Comparison of ENCODE assay signal across 1 cellular context in genomic region chr11:74611369-74611861, GRCh38.
TF ChIP-seq lines count a peak whose summit lies in the region.

No MANE protein-coding gene starts in this region.

TF ChIP-seq in K562, 482 proteins besides CTCF, POLR2A, EP300 and RAD21 (continued from another document and continues in another):
- TF ChIP-seq ZZZ3 (IDR thresholded peaks at IDR 0.05) (0 out of 2 replicates have a peak, but pooled peaks have one; percentile 21), CHAMP1 (IDR thresholded peaks at IDR 0.05) (0 out of 2 replicates have a peak, but pooled peaks have one; percentile 23), SETDB1 (IDR thresholded peaks at IDR 0.05; ENCODE audit: low read length) (no peak), KDM2B (CRISPR knock-in tag; IDR thresholded peaks at IDR 0.05) (no peak), CBX2 (IDR thresholded peaks at IDR 0.05; ENCODE audit: insufficient read depth, low read length, poor library complexity, severe bottlenecking) (no peak), ATF6 (CRISPR knock-in tag; IDR thresholded peaks at IDR 0.05) (no peak), ZNF766 (CRISPR knock-in tag; conservative IDR thresholded peaks at IDR 0.05) (no peak), SMARCB1 (IDR thresholded peaks at IDR 0.05; ENCODE audit: insufficient read length, low read depth) (no peak), ETS1 (conservative IDR thresholded peaks at IDR 0.05; ENCODE audit: control insufficient read depth, low read depth, low read length) (no peak), FOXO4 (CRISPR knock-in tag; IDR thresholded peaks at IDR 0.05) (no peak), HLTF (IDR thresholded peaks at IDR 0.05) (no peak), NCOA1 (IDR thresholded peaks at IDR 0.05; ENCODE audit: low read depth) (no peak), PHF21A (IDR thresholded peaks at IDR 0.05; ENCODE audit: borderline replicate concordance, low read depth) (no peak), RB1 (IDR thresholded peaks at IDR 0.05; ENCODE audit: low read depth) (no peak), RBM34 (IDR thresholded peaks at IDR 0.05; ENCODE audit: borderline replicate concordance, insufficient read depth, low read length) (no peak), DACH1 (IDR thresholded peaks at IDR 0.05; ENCODE audit: partially characterized antibody) (peak; percentile 58), ZNF436 (CRISPR knock-in tag; IDR thresholded peaks at IDR 0.05) (no peak), PTTG1 (tag; IDR thresholded peaks at IDR 0.05; ENCODE audit: low read depth) (no peak), ZNF174 (CRISPR knock-in tag; IDR thresholded peaks at IDR 0.05) (no peak), SNRNP70 (optimal IDR thresholded peaks at IDR 0.05; ENCODE audit: low read depth, low read length) (no peak), HMGN3 (IDR thresholded peaks at IDR 0.05; ENCODE audit: borderline replicate concordance, extremely low read depth, insufficient read length, low read depth, low read length) (no peak), CREB1 (IDR thresholded peaks at IDR 0.05) (no peak), CREB1 (CRISPR knock-in tag; IDR thresholded peaks at IDR 0.05) (no peak), MYBL2 (IDR thresholded peaks at IDR 0.05; ENCODE audit: low read depth) (no peak), MYBL2 (CRISPR knock-in tag; IDR thresholded peaks at IDR 0.05; ENCODE audit: borderline replicate concordance) (no peak), DLX4 (CRISPR knock-in tag; IDR thresholded peaks at IDR 0.05) (no peak), MAFG (tag; conservative IDR thresholded peaks at IDR 0.05) (peak; percentile 60; the same call in 1 of the 2 replicates), NFE2 (IDR thresholded peaks at IDR 0.05; ENCODE audit: low read depth) (peak; percentile 77), ZNF449 (CRISPR knock-in tag; IDR thresholded peaks at IDR 0.05) (no peak), BACH1 (tag; IDR thresholded peaks at IDR 0.05) (0 out of 2 replicates have a peak, but pooled peaks have one; percentile 28), MAFF (IDR thresholded peaks at IDR 0.05; ENCODE audit: low read length) (peak; percentile 52; the same call in 1 of the 2 replicates), ZNF24 (IDR thresholded peaks at IDR 0.05) (no peak), ZNF280B (CRISPR knock-in tag; IDR thresholded peaks at IDR 0.05) (no peak), ZNF76 (CRISPR knock-in tag; IDR thresholded peaks at IDR 0.05; ENCODE audit: borderline replicate concordance) (no peak), YBX1 (IDR thresholded peaks at IDR 0.05) (no peak), ZBTB8A (IDR thresholded peaks at IDR 0.05; ENCODE audit: partially characterized antibody) (no peak), PTBP1 (IDR thresholded peaks at IDR 0.05; ENCODE audit: low read depth, low read length) (no peak), ZBTB40 (IDR thresholded peaks at IDR 0.05) (no peak), ZBTB40 (CRISPR knock-in tag; IDR thresholded peaks at IDR 0.05) (no peak), KAT2B (IDR thresholded peaks at IDR 0.05; ENCODE audit: low read depth, low read length) (no peak), FOXJ3 (CRISPR knock-in tag; IDR thresholded peaks at IDR 0.05) (no peak), SREBF1 (IDR thresholded peaks at IDR 0.05; ENCODE audit: borderline replicate concordance, low read depth, low read length) (no peak), CBFB (CRISPR knock-in tag; IDR thresholded peaks at IDR 0.05) (no peak), HNRNPUL1 (IDR thresholded peaks at IDR 0.05; ENCODE audit: low read length) (no peak), HSF4 (CRISPR knock-in tag; IDR thresholded peaks at IDR 0.05; ENCODE audit: borderline replicate concordance) (no peak), SMC3 (conservative IDR thresholded peaks at IDR 0.05; ENCODE audit: insufficient read depth, low read depth, low read length) (peak; percentile 36; the same call in 1 of the 2 replicates), CBX8 (IDR thresholded peaks at IDR 0.05; ENCODE audit: borderline replicate concordance, extremely low read depth, low read depth, low read length, poor library complexity, severe bottlenecking) (no peak), C11orf30 (IDR thresholded peaks at IDR 0.05; ENCODE audit: low read depth) (peak; percentile 78), ZNF212 (CRISPR knock-in tag; IDR thresholded peaks at IDR 0.05) (no peak), CEBPG (CRISPR knock-in tag; IDR thresholded peaks at IDR 0.05) (no peak), CEBPG (tag; conservative IDR thresholded peaks at IDR 0.05 in 1 of 2, IDR thresholded peaks at IDR 0.05 in 1 of 2) (no peak)
